In genomic region chr5:98929123-98929981, GRCh38 we compare ENCODE assay signal across 8 cellular contexts. TPM values are rescaled to one million over a fixed set of nuclear protein-coding genes. Genes with fewer than 3 reads are reported as not detected.
DNase-seq lines count a peak whose midpoint lies in the region; ATAC-seq and TF ChIP-seq lines count a peak whose summit lies in the region.

No MANE protein-coding gene starts in this region.

- peak overlapping the region; percentile 98 for H3K27ac Mint-ChIP-seq in activated naive CD8-positive, alpha-beta T cell
- peak overlapping the region; percentile 95 for H3K27ac Mint-ChIP-seq in glutamatergic neuron (ENCODE audit: unreplicated experiment)

- H3K27me3 Mint-ChIP-seq in activated naive CD8-positive, alpha-beta T cell, result no peaks in the 10 kb centered on the region
- peaks cover 10% of the 10 kb centered on the region for H3K27me3 Mint-ChIP-seq in glutamatergic neuron (ENCODE audit: unreplicated experiment)

- POLR2A ChIA-PET in HEK293T (lab: Yijun Ruan, JAX), result interaction anchor here (0.6 to 2.4 kb wide), 17 partner anchors 11 to 127 kb away, joined by 3 to 23 read pairs (median 4); no protein-coding TSS in a partner anchor

- 0% methylated on average over 29 to 70 of the region's 71 CpGs for WGBS in testis, 2 donors

- H3K9me3 ChIP-seq in testis, result no peaks in the 10 kb centered on the region

- intact Hi-C loops in testis (cut with DNase I; ENCODE audit: low total_unique reads), result no loop called here

- H3K4me3 Mint-ChIP-seq in activated naive CD8-positive, alpha-beta T cell, result peak overlapping the region; percentile 96
- H3K4me3 Mint-ChIP-seq in glutamatergic neuron (ENCODE audit: unreplicated experiment), result peak overlapping the region; percentile 92

- ATAC-seq in SK-N-SH treated with all-trans-retinoic acid at 6 μM for 48 hours (peak; percentile 79), omental fat pad (ENCODE audit: low FRiP score) (peak; percentile 90)

- H3K4me1 Mint-ChIP-seq in activated naive CD8-positive, alpha-beta T cell (ENCODE audit: low read depth), result peaks cover 67% of the 10 kb centered on the region
- peaks cover 2% of the 10 kb centered on the region for H3K4me1 Mint-ChIP-seq in glutamatergic neuron (ENCODE audit: low read depth, unreplicated experiment)

- peak overlapping the region; percentile 76 to 92 for H3K4me3 ChIP-seq in testis

- peak; percentile 92 for TF ChIP-seq POLR2A in testis (IDR thresholded peaks at IDR 0.05)

- no peaks in the 10 kb centered on the region for H3K9me3 Mint-ChIP-seq in activated naive CD8-positive, alpha-beta T cell (ENCODE audit: low read depth)
- peaks cover 12% of the 10 kb centered on the region for H3K9me3 Mint-ChIP-seq in glutamatergic neuron (ENCODE audit: unreplicated experiment)

- peaks cover 3% of the 10 kb centered on the region for H3K4me1 ChIP-seq in testis

- no peaks in the 10 kb centered on the region for H3K36me3 ChIP-seq in testis (ENCODE audit: low read depth, missing control alignments)

- no peak for TF ChIP-seq CTCF in glutamatergic neuron (IDR thresholded peaks at IDR 0.05; ENCODE audit: partially characterized antibody, unreplicated experiment)
- no peak for TF ChIP-seq CTCF in omental fat pad (IDR thresholded peaks at IDR 0.05)
- TF ChIP-seq CTCF in testis (IDR thresholded peaks at IDR 0.05), result no peak

- DNase-seq in GM04504 (ENCODE audit: low read depth) (peak; percentile 96), HEK293T (ENCODE audit: extremely low spot score) (peak; percentile 74), MV-4-11 (lab: John Stamatoyannopoulos, UW) (peak; percentile 99), glutamatergic neuron (peak; percentile 85), omental fat pad (ENCODE audit: low spot score) (peak; percentile 93), testis (peak; percentile 95)

- CTCF ChIA-PET in HEK293T (lab: Yijun Ruan, JAX), result interaction anchor here (0.9 kb wide), 1 partner anchor 21 kb away, joined by 3 read pairs; no protein-coding TSS in a partner anchor

- no peaks in the 10 kb centered on the region for H3K27me3 ChIP-seq in testis

- peaks cover 4% of the 10 kb centered on the region for H3K36me3 Mint-ChIP-seq in activated naive CD8-positive, alpha-beta T cell
- no peaks in the 10 kb centered on the region for H3K36me3 Mint-ChIP-seq in glutamatergic neuron (ENCODE audit: unreplicated experiment)

- H3K27ac ChIP-seq in testis, result peak overlapping the region; percentile 98 to 99

TF ChIP-seq in HEK293T, 16 proteins besides CTCF, POLR2A, EP300 and RAD21:
- TF ChIP-seq ELF4 (IDR thresholded peaks at IDR 0.05) (peak; percentile 47), BHLHE40 (IDR thresholded peaks at IDR 0.05; ENCODE audit: borderline replicate concordance) (no peak), L3MBTL2 (conservative IDR thresholded peaks at IDR 0.05) (peak; percentile 23; the same call in 1 of the 2 replicates), PKNOX1 (IDR thresholded peaks at IDR 0.05) (peak; percentile 96)

TF ChIP-seq in SK-N-SH treated with all-trans-retinoic acid at 6 μM for 48 hours, 23 proteins besides CTCF, POLR2A, EP300 and RAD21:
- TF ChIP-seq ZNF8 (CRISPR knock-in tag; IDR thresholded peaks at IDR 0.05) (0 out of 2 replicates have a peak, but pooled peaks have one; percentile 40), ZNF70 (CRISPR knock-in tag; IDR thresholded peaks at IDR 0.05) (0 out of 2 replicates have a peak, but pooled peaks have one; percentile 10), PATZ1 (CRISPR knock-in tag; IDR thresholded peaks at IDR 0.05; ENCODE audit: borderline replicate concordance) (peak; percentile 64; the same call in 1 of the 2 replicates), TSHZ2 (CRISPR knock-in tag; IDR thresholded peaks at IDR 0.05) (no peak; the same call in 1 of the 2 replicates), GLIS3 (CRISPR knock-in tag; IDR thresholded peaks at IDR 0.05) (no peak), ZFP3 (CRISPR knock-in tag; IDR thresholded peaks at IDR 0.05) (peak; percentile 62; the same call in 1 of the 2 replicates)
- TF ChIP-seq, protein P1, sequence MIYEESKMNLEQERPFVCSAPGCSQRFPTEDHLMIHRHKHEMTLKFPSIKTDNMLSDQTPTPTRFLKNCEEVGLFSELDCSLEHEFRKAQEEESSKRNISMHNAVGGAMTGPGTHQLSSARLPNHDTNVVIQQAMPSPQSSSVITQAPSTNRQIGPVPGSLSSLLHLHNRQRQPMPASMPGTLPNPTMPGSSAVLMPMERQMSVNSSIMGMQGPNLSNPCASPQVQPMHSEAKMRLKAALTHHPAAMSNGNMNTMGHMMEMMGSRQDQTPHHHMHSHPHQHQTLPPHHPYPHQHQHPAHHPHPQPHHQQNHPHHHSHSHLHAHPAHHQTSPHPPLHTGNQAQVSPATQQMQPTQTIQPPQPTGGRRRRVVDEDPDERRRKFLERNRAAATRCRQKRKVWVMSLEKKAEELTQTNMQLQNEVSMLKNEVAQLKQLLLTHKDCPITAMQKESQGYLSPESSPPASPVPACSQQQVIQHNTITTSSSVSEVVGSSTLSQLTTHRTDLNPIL (CRISPR knock-in tag; IDR thresholded peaks at IDR 0.05; ENCODE audit: low read depth), result 0 out of 2 replicates have a peak, but pooled peaks have one; percentile 46

RNA-seq across cellular contexts. Expression of gene CHD1, which starts 0.5 kb away (rescaled TPM):
- total RNA-seq in glutamatergic neuron (ENCODE audit: unreplicated experiment), result 34.2 TPM
- total RNA-seq in omental fat pad, result 100 to 1,000 TPM in 2 of 4 donors, 10 to 100 TPM in 2; 44.9 to 194 (median 96.7) TPM
- 100 to 1,000 TPM; 104 to 117 TPM for total RNA-seq in testis
- 23.7 TPM for polyA plus RNA-seq in testis (ENCODE audit: insufficient read depth, low read depth, low replicate concordance)

Comparison
In these comparisons a context has a peak if more than half of its experiments do, and no peak if none do; other contexts are left out.
1. Peak in every context shown above with its lines: DNase-seq, ATAC-seq, H3K4me3 ChIP-seq and H3K27ac ChIP-seq.